Comparison of ENCODE assay signal across 31 cellular contexts in genomic region chr20:59231124-59231804, GRCh38.
"Had no signal": no experiment of that assay in that cellular context is flagged by ENCODE, and none has a peak within 500 bp of the region (broad histone marks: within the 10 kb centered on the region; RNA-seq: fewer than 3 reads in every experiment).

No MANE protein-coding gene starts in this region.

- H3K27ac Mint-ChIP-seq: activated CD4-positive, alpha-beta T cell treated with anti-CD3 and anti-CD28 coated beads for 36 hours; activated CD8-positive, alpha-beta T cell treated with anti-CD3 and anti-CD28 coated beads, Interleukin-2, amount 10 ng/mL, durations not matched to agents 7 days and 5 days; activated naive CD4-positive, alpha-beta T cell treated with anti-CD3 and anti-CD28 coated beads for 36 hours; effector memory CD8-positive, alpha-beta T cell; naive B cell; stimulated activated memory B cell treated with anti-CD40 and anti-IgM and Interleukin-4, amounts not matched to agents 10 μg/mL and 1 μg/mL and 100 μg/mL, for 72 hours; T-cell; T-helper 2 cell treated with Interferon-gamma antibody and Interleukin-4, amounts not matched to agents 5 μg/mL and 100 μg/mL, for 36 hours had no signal

- H3K9me3 ChIP-seq: pancreas, prostate gland, upper lobe of left lung had no signal

- H3K4me1 ChIP-seq: pancreas, prostate gland, upper lobe of left lung had no signal

- H3K4me1 Mint-ChIP-seq: naive B cell; stimulated activated memory B cell treated with anti-CD40 and anti-IgM and Interleukin-4, amounts not matched to agents 10 μg/mL and 1 μg/mL and 100 μg/mL, for 72 hours had no signal

- FAIRE-seq: endothelial cell of umbilical vein, keratinocyte, pancreas had no signal

- DNase-seq: activated CD4-positive, alpha-beta T cell treated with anti-CD3 and anti-CD28 coated beads for 36 hours; activated CD4-positive, CD25-positive, alpha-beta regulatory T cell; activated CD8-positive, alpha-beta T cell treated with anti-CD3 and anti-CD28 coated beads, Interleukin-2, amount 10 ng/mL, durations not matched to agents 7 days and 5 days; activated effector memory CD4-positive, alpha-beta T cell treated with anti-CD3 and anti-CD28 coated beads, Interleukin-2, amount 50 U/mL, for 16 hours; activated naive CD4-positive, alpha-beta T cell treated with anti-CD3 and anti-CD28 coated beads for 36 hours; activated T-cell treated with anti-CD3 and anti-CD28 coated beads for 4 hours; amygdala; caudate nucleus; cortex of kidney; effector memory CD8-positive, alpha-beta T cell; foreskin fibroblast; left cardiac atrium; left ventricle myocardium superior; mammary epithelial cell; naive B cell; nucleus accumbens; pancreas; retina; stimulated activated CD4-positive, alpha-beta T cell treated with anti-CD3 and anti-CD28 coated beads, Interleukin-12 subunit alpha, Interleukin-12 subunit beta, amount 100 ng/mL, for 4 hours; stimulated activated CD4-positive, alpha-beta T cell treated with anti-CD3 and anti-CD28 coated beads, Interleukin-4, amount 100 ng/mL, for 1 hour; stimulated activated naive CD8-positive, alpha-beta T cell treated with anti-CD3 and anti-CD28 coated beads, Interleukin-15, amount 100 ng/mL, for 72 hours; substantia nigra; T-cell; upper lobe of left lung had no signal

- H3K4me3 ChIP-seq: pancreas, prostate gland, skin epidermis, upper lobe of left lung had no signal

- H3K9me3 Mint-ChIP-seq: activated naive CD4-positive, alpha-beta T cell treated with anti-CD3 and anti-CD28 coated beads for 36 hours had no signal

- H3K36me3 ChIP-seq: pancreas, prostate gland, upper lobe of left lung had no signal

- H3K27me3 ChIP-seq: upper lobe of left lung had no signal

- H3K27me3 Mint-ChIP-seq: activated CD4-positive, alpha-beta T cell treated with anti-CD3 and anti-CD28 coated beads for 36 hours; effector memory CD8-positive, alpha-beta T cell; naive B cell; stimulated activated memory B cell treated with anti-CD40 and anti-IgM and Interleukin-4, amounts not matched to agents 10 μg/mL and 1 μg/mL and 100 μg/mL, for 72 hours; stimulated activated naive CD8-positive, alpha-beta T cell treated with anti-CD3 and anti-CD28 coated beads, Interleukin-15, amount 100 ng/mL, for 72 hours; T-cell had no signal

- H3K27ac ChIP-seq: pancreas, prostate gland, skin epidermis, upper lobe of left lung had no signal

- H3K4me3 Mint-ChIP-seq: activated CD4-positive, alpha-beta T cell treated with anti-CD3 and anti-CD28 coated beads for 36 hours; activated CD8-positive, alpha-beta T cell treated with anti-CD3 and anti-CD28 coated beads, Interleukin-2, amount 10 ng/mL, durations not matched to agents 7 days and 5 days; activated naive CD4-positive, alpha-beta T cell treated with anti-CD3 and anti-CD28 coated beads for 36 hours; effector memory CD8-positive, alpha-beta T cell; naive B cell; stimulated activated memory B cell treated with anti-CD40 and anti-IgM and Interleukin-4, amounts not matched to agents 10 μg/mL and 1 μg/mL and 100 μg/mL, for 72 hours; stimulated activated naive CD8-positive, alpha-beta T cell treated with anti-CD3 and anti-CD28 coated beads, Interleukin-15, amount 100 ng/mL, for 72 hours; T-cell; T-helper 2 cell treated with Interferon-gamma antibody and Interleukin-4, amounts not matched to agents 5 μg/mL and 100 μg/mL, for 36 hours had no signal

- ATAC-seq: activated CD4-positive, alpha-beta T cell treated with anti-CD3 and anti-CD28 coated beads for 36 hours; activated CD8-positive, alpha-beta T cell treated with anti-CD3 and anti-CD28 coated beads, Interleukin-2, amount 10 ng/mL, durations not matched to agents 7 days and 5 days; effector memory CD8-positive, alpha-beta T cell; left cardiac atrium; left ventricle myocardium superior; pancreas; sciatic nerve; stimulated activated memory B cell treated with anti-CD40 and anti-IgM and Interleukin-4, amounts not matched to agents 10 μg/mL and 1 μg/mL and 100 μg/mL, for 72 hours; stimulated activated naive CD8-positive, alpha-beta T cell treated with anti-CD3 and anti-CD28 coated beads, Interleukin-15, amount 100 ng/mL, for 72 hours; T-cell had no signal
